In the genomic region with DNA sequence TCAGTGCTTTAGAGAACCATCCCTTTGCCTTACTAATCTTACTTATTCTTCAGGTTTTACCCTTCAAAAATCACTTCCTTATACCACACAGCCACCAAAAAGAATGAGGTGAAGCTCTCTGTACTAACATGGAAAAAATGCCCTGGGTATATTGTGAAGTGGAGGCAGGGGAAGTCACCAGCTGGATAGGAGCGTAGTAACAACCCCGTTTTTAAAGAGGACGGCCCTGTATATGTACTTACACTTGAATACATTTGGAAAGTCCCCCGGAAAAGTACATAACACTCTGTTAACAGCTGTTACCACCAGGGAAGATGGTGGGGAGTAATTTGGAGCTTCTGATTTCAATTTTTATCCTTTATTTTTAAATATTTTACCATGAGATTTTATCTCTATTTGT, we compare ENCODE assay signal across 11 cellular contexts. TPM values are rescaled to one million over a fixed set of nuclear protein-coding genes. Genes with fewer than 3 reads are reported as not detected.
DNase-seq lines count a peak whose midpoint lies in the region; ATAC-seq and TF ChIP-seq lines count a peak whose summit lies in the region.
"Had no signal": no experiment of that assay in that cellular context is flagged by ENCODE, and none has a peak within 500 bp of the region (broad histone marks: within the 10 kb centered on the region; RNA-seq: fewer than 3 reads in every experiment).

No MANE protein-coding gene starts in this region.

- peaks cover 67% of the 10 kb centered on the region for H3K4me1 Mint-ChIP-seq in activated naive CD4-positive, alpha-beta T cell treated with anti-CD3 and anti-CD28 coated beads, Interleukin-2, amount 10 ng/mL, durations not matched to agents 7 days and 5 days
- peaks cover 31% of the 10 kb centered on the region for H3K4me1 Mint-ChIP-seq in type B pancreatic cell (ENCODE audit: unreplicated experiment)

- ATAC-seq in Panc1 (peak; percentile 56; the same call in 1 of the 2 replicates), HG02970 (IDR thresholded peaks at IDR 0.05; ENCODE audit: low FRiP score, unreplicated experiment) (no peak), GM18873 (IDR thresholded peaks at IDR 0.05; ENCODE audit: low FRiP score, unreplicated experiment) (no peak)

- CTCF ChIA-PET in activated naive CD4-positive, alpha-beta T cell treated with anti-CD3 and anti-CD28 coated beads, Interleukin-2, amount 10 ng/mL, durations not matched to agents 7 days and 5 days (lab: Charles Lee), result interaction anchor here (0.5 to 2.1 kb wide), 6 partner anchors 8 to 66 kb away, joined by 3 to 15 read pairs (median 4); no protein-coding TSS in a partner anchor
- CTCF ChIA-PET in Panc1 (lab: Charles Lee), result no interaction called here

- in situ Hi-C loops in Panc1 (cut with HindIII; ENCODE audit: low pct_unique_long_range_greater_than_20kb, low sequenced_read_pairs), result no loop called here

- BruUV-seq in Panc1 (replicated peaks; lab: Mats Ljungman, UMichigan), result no TSS peak

- H3K9me3 ChIP-seq in Panc1 (ENCODE audit: control insufficient read depth, insufficient read depth, low read depth, low read length), result no peaks in the 10 kb centered on the region
- H3K9me3 ChIP-seq in esophagus squamous epithelium, result no peaks in the 10 kb centered on the region
- H3K9me3 ChIP-seq: ovary had no signal

- no peak for TF ChIP-seq POLR2A in esophagus squamous epithelium (IDR thresholded peaks at IDR 0.05)

- DNase-seq in activated naive CD4-positive, alpha-beta T cell treated with anti-CD3 and anti-CD28 coated beads, Interleukin-2, amount 10 ng/mL, durations not matched to agents 7 days and 5 days, result no peak
- no peak for DNase-seq in activated naive CD4-positive, alpha-beta T cell treated with anti-CD3 and anti-CD28 coated beads, Interleukin-2, amount 50 U/mL, for 16 hours
- DNase-seq in Panc1 (ENCODE audit: low read depth, low spot score) (no peak), esophagus squamous epithelium (lab: John Stamatoyannopoulos, UW) (no peak), type B pancreatic cell (ENCODE audit: extremely low spot score, unreplicated experiment) (no peak), NCI-H2029 treated with DMSO at 0.1 percent for 48 hours (lab: John Stamatoyannopoulos, UW) (no peak)
- DNase-seq: cortex of kidney, ovary, trophoblast cell had no signal

- 0 out of 2 replicates have a peak overlapping the region, but pooled peaks have one; percentile 30 for H3K27ac ChIP-seq in Panc1 (ENCODE audit: low read length)
- peak overlapping the region in 3 of 4 donors; percentile 38 to 69 (median 39) for H3K27ac ChIP-seq in esophagus squamous epithelium

- POLR2A ChIA-PET in Panc1 (lab: Charles Lee), result interaction anchor here (0.5 to 1.2 kb wide), 3 partner anchors 13 to 197 kb away, joined by 3 to 18 read pairs (median 11); a partner anchor contains a TSS

- intact Hi-C loops in Panc1 (cut with micrococcal nuclease; ENCODE audit: unreplicated experiment) (no loop called here), esophagus squamous epithelium (cut with DNase I) (no loop called here)

- H3K27me3 Mint-ChIP-seq in activated naive CD4-positive, alpha-beta T cell treated with anti-CD3 and anti-CD28 coated beads, Interleukin-2, amount 10 ng/mL, durations not matched to agents 7 days and 5 days, result peaks cover 4% of the 10 kb centered on the region
- H3K27me3 Mint-ChIP-seq in type B pancreatic cell, result no peaks in the 10 kb centered on the region

- H3K4me3 Mint-ChIP-seq in activated naive CD4-positive, alpha-beta T cell treated with anti-CD3 and anti-CD28 coated beads, Interleukin-2, amount 10 ng/mL, durations not matched to agents 7 days and 5 days, result peak overlapping the region; percentile 15
- H3K4me3 Mint-ChIP-seq in type B pancreatic cell, result no peak overlapping the region

- H3K27ac Mint-ChIP-seq in activated naive CD4-positive, alpha-beta T cell treated with anti-CD3 and anti-CD28 coated beads, Interleukin-2, amount 10 ng/mL, durations not matched to agents 7 days and 5 days, result peak overlapping the region; percentile 96
- H3K27ac Mint-ChIP-seq in type B pancreatic cell, result peak overlapping the region; percentile 40

- H3K27me3 ChIP-seq in Panc1 (ENCODE audit: control insufficient read depth, insufficient read depth, low read length) (no peaks in the 10 kb centered on the region), esophagus squamous epithelium (no peaks in the 10 kb centered on the region)
- H3K27me3 ChIP-seq: ovary had no signal

- H3K36me3 ChIP-seq in Panc1 (ENCODE audit: control insufficient read depth, insufficient read depth, low read length) (no peaks in the 10 kb centered on the region), esophagus squamous epithelium (no peaks in the 10 kb centered on the region)
- H3K36me3 ChIP-seq: ovary had no signal

- H3K36me3 Mint-ChIP-seq in activated naive CD4-positive, alpha-beta T cell treated with anti-CD3 and anti-CD28 coated beads, Interleukin-2, amount 10 ng/mL, durations not matched to agents 7 days and 5 days, result peaks cover 9% of the 10 kb centered on the region
- H3K36me3 Mint-ChIP-seq in type B pancreatic cell, result no peaks in the 10 kb centered on the region

- H3K4me3 ChIP-seq in Panc1 (ENCODE audit: low read depth in 2 of 2, low read length in 2 of 2), result no peak overlapping the region
- H3K4me3 ChIP-seq in esophagus squamous epithelium, result no peak overlapping the region
- H3K4me3 ChIP-seq: ovary had no signal

- 15 to 19% methylated on average over 4 of the region's 4 CpGs for WGBS in esophagus squamous epithelium, 2 donors

- peaks cover 9% of the 10 kb centered on the region for H3K9me3 Mint-ChIP-seq in activated naive CD4-positive, alpha-beta T cell treated with anti-CD3 and anti-CD28 coated beads, Interleukin-2, amount 10 ng/mL, durations not matched to agents 7 days and 5 days
- no peaks in the 10 kb centered on the region for H3K9me3 Mint-ChIP-seq in type B pancreatic cell

- TF ChIP-seq CTCF in Panc1 (IDR thresholded peaks at IDR 0.05) (no peak), esophagus squamous epithelium (IDR thresholded peaks at IDR 0.05) (no peak), type B pancreatic cell (conservative IDR thresholded peaks at IDR 0.05) (no peak)

- peaks cover 3% of the 10 kb centered on the region; the same call in 1 of the 2 replicates for H3K4me1 ChIP-seq in Panc1 (ENCODE audit: control insufficient read depth, insufficient read depth, low read length)
- peaks cover 8 to 27% (median 13%) of the 10 kb centered on the region in 3 donors for H3K4me1 ChIP-seq in esophagus squamous epithelium

RNA-seq across cellular contexts. Expression of a gene that starts 28.2 kb away (rescaled TPM):
- total RNA-seq in Panc1 (2021; ENCODE audit: unreplicated experiment), result 163 TPM
- polyA plus RNA-seq in Panc1 (2012; ENCODE audit: insufficient read length), result 127 TPM
- total RNA-seq in esophagus squamous epithelium, result 10 to 100 TPM; 56.5 to 72.4 (median 70.8) TPM
- 136 and 202 TPM in 2 replicates for total RNA-seq in type B pancreatic cell (ENCODE audit: low replicate concordance)

RNA-seq across cellular contexts. Expression of a gene that starts 47.3 kb away (rescaled TPM):
- 559 TPM for total RNA-seq in Panc1 (2021; ENCODE audit: unreplicated experiment)
- 217 TPM for polyA plus RNA-seq in Panc1 (2012; ENCODE audit: insufficient read length)
- total RNA-seq in esophagus squamous epithelium, result 100 to 1,000 TPM in 3 of 4 donors, 10 to 100 TPM in 1; 71.4 to 122 (median 108) TPM
- 150 and 179 TPM in 2 replicates for total RNA-seq in type B pancreatic cell (ENCODE audit: low replicate concordance)
